ENCODE assay signal across 1 cellular context in the genomic region with DNA sequence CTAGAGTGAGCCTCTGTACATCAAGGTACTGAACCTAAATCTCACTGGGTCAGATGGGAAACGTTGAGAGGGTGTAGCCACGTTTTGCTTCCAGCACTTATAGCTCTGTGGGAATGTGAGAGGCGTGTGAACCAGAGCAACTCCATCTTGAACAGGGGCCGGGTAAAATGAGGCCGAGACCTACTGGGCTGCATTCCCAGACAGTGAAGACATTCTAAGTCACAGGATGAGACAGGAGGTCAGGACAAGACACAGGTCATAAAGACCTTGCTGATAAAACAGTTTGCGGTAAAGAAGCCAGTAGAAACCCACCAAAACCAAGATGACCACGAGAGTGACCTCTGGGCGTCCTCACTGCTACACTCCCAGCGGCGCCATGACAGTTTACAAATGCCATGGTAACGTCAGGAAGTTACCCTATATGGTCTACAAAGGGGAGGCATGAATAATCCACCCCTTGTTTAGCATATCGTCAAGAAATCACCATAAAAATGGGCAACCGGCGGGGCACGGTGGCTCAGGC.
TF ChIP-seq lines count a peak whose summit lies in the region.

No MANE protein-coding gene starts in this region.

TF ChIP-seq in A549, 52 proteins besides CTCF, POLR2A, EP300 and RAD21 (continued from another document):
- TF ChIP-seq MAZ (IDR thresholded peaks at IDR 0.05; ENCODE audit: borderline replicate concordance, low read depth, low read length) (no peak), KDM1A (IDR thresholded peaks at IDR 0.05; ENCODE audit: low read depth) (no peak), EHF (CRISPR knock-in tag; IDR thresholded peaks at IDR 0.05) (peak; percentile 84), TFCP2L1 (CRISPR knock-in tag; IDR thresholded peaks at IDR 0.05) (no peak), RFX5 (IDR thresholded peaks at IDR 0.05) (no peak), NR3C1 (IDR thresholded peaks at IDR 0.05) (no peak), CHD4 (IDR thresholded peaks at IDR 0.05; ENCODE audit: borderline replicate concordance) (no peak), ZFP36 (IDR thresholded peaks at IDR 0.05; ENCODE audit: borderline replicate concordance, partially characterized antibody) (no peak), HDAC2 (IDR thresholded peaks at IDR 0.05) (no peak), FOSL2 (IDR thresholded peaks at IDR 0.05) (no peak), FOSL2 (CRISPR knock-in tag; IDR thresholded peaks at IDR 0.05) (no peak), PHF8 (IDR thresholded peaks at IDR 0.05; ENCODE audit: borderline replicate concordance, low read depth) (no peak), RCOR1 (IDR thresholded peaks at IDR 0.05; ENCODE audit: low read depth, low read length) (no peak), ZNF302 (CRISPR knock-in tag; IDR thresholded peaks at IDR 0.05) (no peak), SMC3 (IDR thresholded peaks at IDR 0.05) (no peak), HOXB5 (CRISPR knock-in tag; IDR thresholded peaks at IDR 0.05) (0 out of 2 replicates have a peak, but pooled peaks have one; percentile 59)
- TF ChIP-seq, protein P1, sequence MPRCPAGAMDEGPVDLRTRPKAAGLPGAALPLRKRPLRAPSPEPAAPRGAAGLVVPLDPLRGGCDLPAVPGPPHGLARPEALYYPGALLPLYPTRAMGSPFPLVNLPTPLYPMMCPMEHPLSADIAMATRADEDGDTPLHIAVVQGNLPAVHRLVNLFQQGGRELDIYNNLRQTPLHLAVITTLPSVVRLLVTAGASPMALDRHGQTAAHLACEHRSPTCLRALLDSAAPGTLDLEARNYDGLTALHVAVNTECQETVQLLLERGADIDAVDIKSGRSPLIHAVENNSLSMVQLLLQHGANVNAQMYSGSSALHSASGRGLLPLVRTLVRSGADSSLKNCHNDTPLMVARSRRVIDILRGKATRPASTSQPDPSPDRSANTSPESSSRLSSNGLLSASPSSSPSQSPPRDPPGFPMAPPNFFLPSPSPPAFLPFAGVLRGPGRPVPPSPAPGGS (IDR thresholded peaks at IDR 0.05): no peak
- TF ChIP-seq, protein P2, sequence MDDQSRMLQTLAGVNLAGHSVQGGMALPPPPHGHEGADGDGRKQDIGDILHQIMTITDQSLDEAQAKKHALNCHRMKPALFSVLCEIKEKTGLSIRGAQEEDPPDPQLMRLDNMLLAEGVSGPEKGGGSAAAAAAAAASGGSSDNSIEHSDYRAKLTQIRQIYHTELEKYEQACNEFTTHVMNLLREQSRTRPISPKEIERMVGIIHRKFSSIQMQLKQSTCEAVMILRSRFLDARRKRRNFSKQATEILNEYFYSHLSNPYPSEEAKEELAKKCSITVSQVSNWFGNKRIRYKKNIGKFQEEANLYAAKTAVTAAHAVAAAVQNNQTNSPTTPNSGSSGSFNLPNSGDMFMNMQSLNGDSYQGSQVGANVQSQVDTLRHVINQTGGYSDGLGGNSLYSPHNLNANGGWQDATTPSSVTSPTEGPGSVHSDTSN (IDR thresholded peaks at IDR 0.05): no peak
- TF ChIP-seq, protein P3, sequence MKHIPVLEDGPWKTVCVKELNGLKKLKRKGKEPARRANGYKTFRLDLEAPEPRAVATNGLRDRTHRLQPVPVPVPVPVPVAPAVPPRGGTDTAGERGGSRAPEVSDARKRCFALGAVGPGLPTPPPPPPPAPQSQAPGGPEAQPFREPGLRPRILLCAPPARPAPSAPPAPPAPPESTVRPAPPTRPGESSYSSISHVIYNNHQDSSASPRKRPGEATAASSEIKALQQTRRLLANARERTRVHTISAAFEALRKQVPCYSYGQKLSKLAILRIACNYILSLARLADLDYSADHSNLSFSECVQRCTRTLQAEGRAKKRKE (CRISPR knock-in tag; IDR thresholded peaks at IDR 0.05; ENCODE audit: low read depth): peak; percentile 69; the same call in 1 of the 2 replicates
TF ChIP-seq in A549: peak in this region for 6.
